18 cellular contexts compared by ENCODE assay signal in the genomic region with DNA sequence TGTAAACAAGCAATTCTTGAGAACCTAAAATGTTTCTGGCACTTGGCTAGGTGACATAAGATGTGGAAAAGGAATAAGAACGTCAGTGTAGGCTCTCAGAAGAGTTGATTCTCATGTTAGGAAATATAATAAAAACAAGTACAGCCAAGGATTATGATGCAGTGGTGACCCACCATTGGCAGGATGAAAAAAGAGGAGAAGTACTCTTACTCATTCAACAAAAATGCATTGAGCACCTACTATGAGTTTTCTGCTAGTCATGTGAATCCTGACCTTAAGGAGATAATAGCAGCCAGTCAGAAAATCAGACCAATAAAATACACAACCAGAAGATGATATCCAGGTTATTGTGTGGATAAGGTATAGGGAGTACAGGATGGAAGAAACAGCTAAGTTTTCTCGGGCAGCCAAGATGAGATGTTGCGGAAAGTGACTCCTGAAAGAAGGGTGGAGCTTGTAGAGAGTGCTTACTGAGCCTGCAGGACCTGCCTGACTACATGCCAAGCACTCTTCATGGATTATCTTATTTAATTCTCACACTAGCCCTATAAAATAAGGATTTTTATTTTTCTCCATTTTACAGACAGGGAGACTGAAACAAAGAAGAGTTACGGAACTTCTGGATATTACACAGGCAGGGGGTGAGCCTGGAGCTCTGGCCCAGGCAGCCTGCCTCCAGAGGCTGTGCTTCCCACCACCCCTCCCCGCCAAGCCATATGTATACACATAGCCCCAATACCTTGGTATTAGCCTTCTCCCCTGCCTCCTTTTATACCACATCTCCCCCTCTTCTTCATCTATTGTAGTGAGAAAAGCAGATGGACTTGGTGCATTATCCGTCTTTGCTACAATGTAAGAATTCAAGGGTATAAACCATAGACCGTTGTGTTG. TPM values are rescaled to one million over a fixed set of nuclear protein-coding genes. Genes with fewer than 3 reads are reported as not detected.
DNase-seq lines count a peak whose midpoint lies in the region; ATAC-seq and TF ChIP-seq lines count a peak whose summit lies in the region.
"Had no signal": no experiment of that assay in that cellular context is flagged by ENCODE, and none has a peak within 500 bp of the region (broad histone marks: within the 10 kb centered on the region; RNA-seq: fewer than 3 reads in every experiment).

No MANE protein-coding gene starts in this region.

- 86% methylated on average over 7 of the region's 7 CpGs for whole genome bisulfite sequencing in smooth muscle cell (ENCODE audit: low lambda C conversion rate)

- H3K79me2 ChIP-seq in PC-3 (ENCODE audit: low read length) = no peaks in the 10 kb centered on the region
- H3K79me2 ChIP-seq in smooth muscle cell (ENCODE audit: low read depth) = no peaks in the 10 kb centered on the region

- H3K4me1 ChIP-seq in PC-3 (ENCODE audit: insufficient read depth, low read length) (peaks cover 10% of the 10 kb centered on the region; the same call in 1 of the 2 replicates), smooth muscle cell (ENCODE audit: low read depth) (no peaks in the 10 kb centered on the region)
- H3K4me1 ChIP-seq: BE2C had no signal

- no peaks in the 10 kb centered on the region for H3K9me2 ChIP-seq in PC-3 (replicated peaks; ENCODE audit: low read length)

- H3K9me3 ChIP-seq in PC-3 (ENCODE audit: low read length) (no peaks in the 10 kb centered on the region), smooth muscle cell (replicated peaks; ENCODE audit: low read depth) (no peaks in the 10 kb centered on the region)
- H3K9me3 ChIP-seq: BE2C had no signal

- H3K27ac ChIP-seq in PC-3 (ENCODE audit: low read length) (no peak overlapping the region), epithelial cell of prostate (peak overlapping the region; percentile 68), smooth muscle cell (ENCODE audit: low read depth) (peak overlapping the region; percentile 36)
- H3K27ac ChIP-seq: GM23248, KMS-11 had no signal

- no peak for TF ChIP-seq CTCF in PC-3 (conservative IDR thresholded peaks at IDR 0.05; ENCODE audit: low read depth, low read length)
- TF ChIP-seq CTCF in smooth muscle cell (IDR thresholded peaks at IDR 0.05; ENCODE audit: borderline replicate concordance, insufficient read depth, poor library complexity, severe bottlenecking) = no peak

- POLR2A ChIA-PET in PC-3 (lab: Charles Lee; ENCODE audit: unreplicated experiment) = interaction anchor here (0.5 kb wide), 1 partner anchor 53 kb away, joined by 3 read pairs; no protein-coding TSS in a partner anchor

- no peaks in the 10 kb centered on the region for H3F3A ChIP-seq in PC-3 (ENCODE audit: low read length, unreplicated experiment)
- H3F3A ChIP-seq in smooth muscle cell (ENCODE audit: low read depth) = no peaks in the 10 kb centered on the region

- ATAC-seq in PC-3 = no peak
- no peak for ATAC-seq in HG03159 (IDR thresholded peaks at IDR 0.05; ENCODE audit: unreplicated experiment)
- no peak for ATAC-seq in GM21737 (IDR thresholded peaks at IDR 0.05; ENCODE audit: unreplicated experiment)
- ATAC-seq: HepG2 had no signal

- H2AFZ ChIP-seq in PC-3 (ENCODE audit: low read length) (no peak overlapping the region), smooth muscle cell (ENCODE audit: low read depth) (no peak overlapping the region)
- H2AFZ ChIP-seq: GM23248 had no signal

- BruUV-seq in PC-3 (replicated peaks; lab: Mats Ljungman, UMichigan) = no TSS peak

- no peak overlapping the region for H3K9ac ChIP-seq in PC-3 (ENCODE audit: low read length)
- H3K9ac ChIP-seq in smooth muscle cell (ENCODE audit: low read depth) = no peak overlapping the region
- H3K9ac ChIP-seq: GM23248, KMS-11 had no signal

- no peaks in the 10 kb centered on the region for H3K36me3 ChIP-seq in PC-3 (ENCODE audit: low read depth, low read length)
- H3K36me3 ChIP-seq in smooth muscle cell (ENCODE audit: low read depth) = no peaks in the 10 kb centered on the region
- H3K36me3 ChIP-seq: BE2C had no signal

- CTCF ChIA-PET in PC-3 (lab: Charles Lee) = no interaction called here

- H3K4me2 ChIP-seq in PC-3 (ENCODE audit: low read length) (no peak overlapping the region), smooth muscle cell (no peak overlapping the region)
- H3K4me2 ChIP-seq: KMS-11 had no signal

- intact Hi-C loops in PC-3 (cut with micrococcal nuclease) = no loop called here

- H3K4me3 ChIP-seq in PC-3 (ENCODE audit: low read length) (no peak overlapping the region), smooth muscle cell (no peak overlapping the region)
- H3K4me3 ChIP-seq: GM23248 had no signal

- no peaks in the 10 kb centered on the region for H3K27me3 ChIP-seq in PC-3 (ENCODE audit: low read length)
- H3K27me3 ChIP-seq in smooth muscle cell (ENCODE audit: low read depth) = peaks cover 14% of the 10 kb centered on the region

- no peaks in the 10 kb centered on the region for H4K20me1 ChIP-seq in PC-3 (ENCODE audit: low read length)
- H4K20me1 ChIP-seq in smooth muscle cell (ENCODE audit: low read depth) = no peaks in the 10 kb centered on the region

- DNase-seq in ELR (ENCODE audit: low read depth) (peak; percentile 54), PC-3 (peak; percentile 34), epithelial cell of prostate (ENCODE audit: low read depth, low spot score) (no peak), smooth muscle cell (lab: John Stamatoyannopoulos, UW; ENCODE audit: unreplicated experiment) (no peak)
- DNase-seq in NK-92 treated with Interleukin-12 subunit alpha and Interleukin-12 subunit beta, amount 100 ng/mL, for 24 hours (lab: John Stamatoyannopoulos, UW) = no peak
- DNase-seq: BE2C; CD4-positive, CD25-positive, alpha-beta regulatory T cell; COR-L47; GF-D8; GM23248; NCI-H1417 treated with DMSO at 0.1 percent for 48 hours; NCI-H187 treated with DMSO at 0.1 percent for 48 hours; NCI-H2227 treated with DMSO at 0.1 percent for 48 hours had no signal

RNA-seq across cellular contexts. Expression of gene TGDS, which starts 58.0 kb away (rescaled TPM):
- 8.5 and 9.0 TPM in 2 replicates for total RNA-seq in PC-3 (2014; rRNA removed)
- 16.0 and 28.7 TPM in 2 replicates for total RNA-seq in smooth muscle cell
- polyA plus RNA-seq in smooth muscle cell = 9.5 and 17.1 TPM in 2 replicates

RNA-seq across cellular contexts. Expression of gene DCT, which starts 58.5 kb away (rescaled TPM):
- not detected in 2 replicates for total RNA-seq in PC-3 (2014; rRNA removed)
- 0.09 TPM in 1 of 2 replicates, not detected in the other for total RNA-seq in smooth muscle cell
- polyA plus RNA-seq in smooth muscle cell = 0.10 and 0.31 TPM in 2 replicates
- total RNA-seq: A172, GM23248, HepG2 had no signal
- polyA plus RNA-seq: GM23248, HepG2 had no signal

Comparison
In these comparisons a context has a peak if more than half of its experiments do, and no peak if none do; other contexts are left out.
1. DNase-seq: peak in ELR (single experiment) and PC-3 (single experiment); none in epithelial cell of prostate (single experiment), smooth muscle cell (single experiment) and NK-92 treated with Interleukin-12 subunit alpha and Interleukin-12 subunit beta, amount 100 ng/mL, for 24 hours (single experiment).